20 cellular contexts compared by ENCODE assay signal in genomic region chr19:39746836-39747529, GRCh38. TPM values are rescaled to one million over a fixed set of nuclear protein-coding genes. Genes with fewer than 3 reads are reported as not detected.
"Had no signal": no experiment of that assay in that cellular context is flagged by ENCODE, and none has a peak within 500 bp of the region (broad histone marks: within the 10 kb centered on the region; RNA-seq: fewer than 3 reads in every experiment).

No MANE protein-coding gene starts in this region.

- H3K27me3 ChIP-seq: ascending aorta had no signal

- DNase-seq: activated B cell treated with CpG ODN at 0.5 μM for 24 hours; activated CD4-positive, alpha-beta T cell treated with anti-CD3 and anti-CD28 coated beads, Interleukin-2, amount 10 ng/mL, durations not matched to agents 24 days and 14 days; activated naive CD4-positive, alpha-beta T cell; esophagus squamous epithelium; foreskin fibroblast; mammary epithelial cell; mucosa of descending colon; natural killer cell; nucleus accumbens; spleen; stimulated activated CD4-positive, alpha-beta T cell treated with anti-CD3 and anti-CD28 coated beads, Interleukin-2, amount 100 ng/mL, for 24 hours; stimulated activated naive B cell treated with anti-CD40 and anti-IgM and Interleukin-4, amounts not matched to agents 10 μg/mL and 1 μg/mL and 100 μg/mL, for 72 hours; substantia nigra; trophoblast cell had no signal

- H3K4me1 ChIP-seq: ascending aorta, esophagus squamous epithelium, prostate gland, spleen had no signal

- ATAC-seq: left lobe of liver; mucosa of descending colon; sciatic nerve; stimulated activated naive B cell treated with anti-CD40 and anti-IgM and Interleukin-4, amounts not matched to agents 10 μg/mL and 1 μg/mL and 100 μg/mL, for 72 hours had no signal

- FAIRE-seq: islet of Langerhans had no signal

- H3K9me3 ChIP-seq: ascending aorta, esophagus squamous epithelium, mucosa of descending colon, prostate gland, spleen had no signal

- H3K4me3 ChIP-seq: ascending aorta, esophagus squamous epithelium, mucosa of descending colon, prostate gland, spleen had no signal

- H3K27ac ChIP-seq: ascending aorta, esophagus squamous epithelium, prostate gland, spleen had no signal

- H3K36me3 ChIP-seq: ascending aorta, esophagus squamous epithelium, prostate gland, spleen had no signal

RNA-seq across cellular contexts. Expression of gene CLC, which starts 9.2 kb away (rescaled TPM):
- total RNA-seq: activated B cell treated with CpG ODN at 0.5 μM for 24 hours, ascending aorta, esophagus squamous epithelium, left lobe of liver, mammary epithelial cell, prostate gland had no signal
- polyA plus RNA-seq: mammary epithelial cell had no signal

RNA-seq across cellular contexts. Expression of gene LEUTX, which starts 31.7 kb away (rescaled TPM):
- total RNA-seq: activated B cell treated with CpG ODN at 0.5 μM for 24 hours; activated CD4-positive, alpha-beta T cell treated with anti-CD3 and anti-CD28 coated beads, Interleukin-2, amount 10 ng/mL, durations not matched to agents 24 days and 14 days; activated T-helper 1 cell treated with anti-CD3 and anti-CD28 coated beads, Interleukin-12 subunit alpha, Interleukin-12 subunit beta, Interleukin-2, Interleukin-4 antibody, amounts not matched to agents 30 ng/mL and 10 ng/mL and 1 ng/mL, durations not matched to agents 14 hours and 24 hours and 36 hours; ascending aorta; esophagus squamous epithelium; left lobe of liver; mammary epithelial cell; mucosa of descending colon; natural killer cell; prostate gland; sciatic nerve; spleen had no signal
- polyA plus RNA-seq: mammary epithelial cell, spleen had no signal

RNA-seq across cellular contexts. Expression of gene LGALS14, which starts 42.7 kb away (rescaled TPM):
- total RNA-seq: activated B cell treated with CpG ODN at 0.5 μM for 24 hours; activated CD4-positive, alpha-beta T cell treated with anti-CD3 and anti-CD28 coated beads, Interleukin-2, amount 10 ng/mL, durations not matched to agents 24 days and 14 days; activated T-helper 1 cell treated with anti-CD3 and anti-CD28 coated beads, Interleukin-12 subunit alpha, Interleukin-12 subunit beta, Interleukin-2, Interleukin-4 antibody, amounts not matched to agents 30 ng/mL and 10 ng/mL and 1 ng/mL, durations not matched to agents 14 hours and 24 hours and 36 hours; ascending aorta; esophagus squamous epithelium; left lobe of liver; mammary epithelial cell; mucosa of descending colon; natural killer cell; prostate gland; sciatic nerve; spleen had no signal
- polyA plus RNA-seq: mammary epithelial cell, spleen had no signal
